Comparison of ENCODE assay signal across 14 cellular contexts in genomic region chr4:48602222-48602621, GRCh38.
DNase-seq lines count a peak whose midpoint lies in the region; ATAC-seq and TF ChIP-seq lines count a peak whose summit lies in the region.
"Had no signal": no experiment of that assay in that cellular context is flagged by ENCODE, and none has a peak within 500 bp of the region (broad histone marks: within the 10 kb centered on the region; RNA-seq: fewer than 3 reads in every experiment).

No MANE protein-coding gene starts in this region.

- in situ Hi-C loops in IMR-90 (cut with MboI; ENCODE audit: low sequenced_read_pairs), result no loop called here
- in situ Hi-C loops in astrocyte of the cerebellum (cut with HindIII; ENCODE audit: low sequenced_read_pairs), result no loop called here

- no peak overlapping the region for H2BK15ac ChIP-seq in IMR-90 (ENCODE audit: low read depth, low read length)

- no peak overlapping the region for H3K4ac ChIP-seq in IMR-90 (ENCODE audit: low read depth, low read length)

- no peak overlapping the region for H3K23ac ChIP-seq in IMR-90 (ENCODE audit: low read depth, low read length)

- no peaks in the 10 kb centered on the region for H3K9me3 ChIP-seq in IMR-90 (ENCODE audit: control insufficient read depth, insufficient read depth, low read length)
- H3K9me3 ChIP-seq: heart left ventricle, right atrium auricular region, upper lobe of right lung had no signal

- H2BK5ac ChIP-seq in IMR-90 (ENCODE audit: low read depth, low read length, poor library complexity, severe bottlenecking), result no peak overlapping the region

- BruUV-seq in IMR-90 (replicated peaks; lab: Mats Ljungman, UMichigan), result no TSS peak

- no peak overlapping the region for H2BK20ac ChIP-seq in IMR-90 (ENCODE audit: low read depth, low read length)

- no peak overlapping the region for H3K14ac ChIP-seq in IMR-90 (replicated peaks; ENCODE audit: low read depth, low read length)

- H3K9ac ChIP-seq in IMR-90 (ENCODE audit: low read depth, low read length), result no peak overlapping the region

- H3K79me1 ChIP-seq in IMR-90 (ENCODE audit: low read depth in 1 of 2, low read length in 2 of 2), result peaks cover 4 to 5% of the 10 kb centered on the region in 2 experiments; a peak in 2 of 4 replicates

- H2AK5ac ChIP-seq in IMR-90 (ENCODE audit: low read depth, low read length), result no peak overlapping the region

- no peaks in the 10 kb centered on the region for H3K9me1 ChIP-seq in IMR-90 (ENCODE audit: insufficient read depth, low read length)

- intact Hi-C loops in IMR-90 (cut with micrococcal nuclease), result loop anchor here (5.0 kb wide), 2 partner anchors 50 to 175 kb away; no protein-coding TSS in a partner anchor

- no peak overlapping the region for H3K4me3 ChIP-seq in IMR-90 (ENCODE audit: insufficient read depth, low read depth, low read length)
- H3K4me3 ChIP-seq in astrocyte of the cerebellum (ENCODE audit: low read depth, low read length), result no peak overlapping the region
- H3K4me3 ChIP-seq: heart left ventricle, right atrium auricular region, upper lobe of right lung had no signal

- no peak overlapping the region for H4K5ac ChIP-seq in IMR-90 (ENCODE audit: low read depth, low read length)

- H3K36me3 ChIP-seq in IMR-90 (ENCODE audit: control insufficient read depth, insufficient read depth, low read length), result no peaks in the 10 kb centered on the region
- H3K36me3 ChIP-seq: right atrium auricular region, upper lobe of right lung had no signal

- CTCF ChIA-PET in IMR-90 (lab: Yijun Ruan, JAX), result no interaction called here

- H2AK9ac ChIP-seq in IMR-90 (replicated peaks; ENCODE audit: low read depth, low read length, poor library complexity), result no peak overlapping the region

- no CpG with 5 or more reads among the region's 3 CpGs for WGBS in IMR-90 (ENCODE audit: extremely low coverage in 2 of 2, insufficient read length in 1 of 2), 2 experiments

- H4K91ac ChIP-seq in IMR-90 (ENCODE audit: insufficient read depth, low read depth, low read length), result no peak overlapping the region

- no peak overlapping the region for H2BK120ac ChIP-seq in IMR-90 (ENCODE audit: low read depth, low read length)

- H3K18ac ChIP-seq in IMR-90 (ENCODE audit: low read depth, low read length), result no peak overlapping the region

- H3K27ac ChIP-seq in IMR-90 (ENCODE audit: insufficient read depth, low read length), result no peak overlapping the region
- H3K27ac ChIP-seq: heart left ventricle, right atrium auricular region, upper lobe of right lung had no signal

- no peak for TF ChIP-seq POLR2A in IMR-90 (IDR thresholded peaks at IDR 0.05; ENCODE audit: low read depth, low read length)

- no peaks in the 10 kb centered on the region for H3K27me3 ChIP-seq in IMR-90 (ENCODE audit: control insufficient read depth, insufficient read depth, low read length)
- H3K27me3 ChIP-seq: heart left ventricle, right atrium auricular region, upper lobe of right lung had no signal

- TF ChIP-seq RAD21 in IMR-90 (IDR thresholded peaks at IDR 0.05; ENCODE audit: low read length), result no peak

- H3K4me1 ChIP-seq in IMR-90 (ENCODE audit: control insufficient read depth, insufficient read depth, low read length), result peaks cover 1% of the 10 kb centered on the region; the same call in 1 of the 2 replicates
- H3K4me1 ChIP-seq: right atrium auricular region had no signal

- POLR2A ChIA-PET in IMR-90 (lab: Charles Lee; ENCODE audit: unreplicated experiment), result no interaction called here

- H2AFZ ChIP-seq in IMR-90 (replicated peaks; ENCODE audit: low read length, poor library complexity), result no peak overlapping the region

- ATAC-seq in IMR-90 (ENCODE audit: low read depth), result peak; percentile 63
- ATAC-seq in GM21619 (IDR thresholded peaks at IDR 0.05; ENCODE audit: unreplicated experiment), result no peak
- ATAC-seq in GM18858 (IDR thresholded peaks at IDR 0.05; ENCODE audit: unreplicated experiment), result no peak
- ATAC-seq: heart left ventricle had no signal

- DNase-seq in AG08396 (ENCODE audit: low spot score) (peak; percentile 37), IMR-90 (peak; percentile 75), astrocyte of the cerebellum (ENCODE audit: low read depth) (peak; percentile 26), kidney glomerular epithelial cell (lab: John Stamatoyannopoulos, UW) (peak; percentile 51), T-helper 1 cell (no peak), NCI-H1694 (lab: John Stamatoyannopoulos, UW) (no peak)
- DNase-seq: activated CD4-positive, alpha-beta memory T cell treated with anti-CD3 and anti-CD28 coated beads, Interleukin-2, amount 10 ng/mL, durations not matched to agents 7 days and 5 days; activated naive CD4-positive, alpha-beta T cell treated with anti-CD3 and anti-CD28 coated beads for 36 hours; heart left ventricle; NK-92 treated with Interleukin-12 subunit alpha and Interleukin-12 subunit beta, amount 100 ng/mL, for 24 hours; upper lobe of right lung had no signal

- H4K20me1 ChIP-seq in IMR-90 (ENCODE audit: insufficient read depth, low read length), result no peaks in the 10 kb centered on the region

- H3K56ac ChIP-seq in IMR-90 (ENCODE audit: extremely low read depth, insufficient read depth, low read length), result no peak overlapping the region

- TF ChIP-seq CTCF in IMR-90 (conservative IDR thresholded peaks at IDR 0.05; ENCODE audit: low read depth, low read length) (no peak), astrocyte of the cerebellum (IDR thresholded peaks at IDR 0.05; ENCODE audit: low read depth, low read length, missing control alignments) (no peak)

- H3K4me2 ChIP-seq in IMR-90 (ENCODE audit: low read depth, low read length), result peak overlapping the region; percentile 13; the same call in 1 of the 2 replicates

- no peak overlapping the region for H4K8ac ChIP-seq in IMR-90 (ENCODE audit: low read depth in 2 of 2, low read length in 2 of 2)

- dilution Hi-C loops in IMR-90 (cut with HindIII; ENCODE audit: low sequenced_read_pairs, unreplicated experiment), result no loop called here

TF ChIP-seq in IMR-90, 13 proteins besides CTCF, POLR2A, EP300 and RAD21:
- TF ChIP-seq SMC3 (IDR thresholded peaks at IDR 0.05; ENCODE audit: low read depth, low read length) (no peak), MAZ (IDR thresholded peaks at IDR 0.05; ENCODE audit: borderline replicate concordance, low read depth, low read length) (no peak), MXI1 (IDR thresholded peaks at IDR 0.05; ENCODE audit: borderline replicate concordance, low read depth, low read length) (no peak), MAFK (IDR thresholded peaks at IDR 0.05; ENCODE audit: low read depth, low read length) (no peak), ELK1 (IDR thresholded peaks at IDR 0.05; ENCODE audit: borderline replicate concordance, low read depth, low read length) (no peak), NFE2L2 (IDR thresholded peaks at IDR 0.05; ENCODE audit: low read depth, low read length) (no peak), CHD1 (IDR thresholded peaks at IDR 0.05; ENCODE audit: low read depth, low read length) (no peak), BHLHE40 (IDR thresholded peaks at IDR 0.05; ENCODE audit: low read depth, low read length) (no peak), FOS (IDR thresholded peaks at IDR 0.05; ENCODE audit: low read depth, low read length) (no peak), RCOR1 (IDR thresholded peaks at IDR 0.05; ENCODE audit: insufficient replicate concordance, low read length) (no peak), RFX5 (IDR thresholded peaks at IDR 0.05; ENCODE audit: low read depth, low read length) (no peak), CEBPB (IDR thresholded peaks at IDR 0.05; ENCODE audit: low read depth, low read length) (no peak)
- TF ChIP-seq, protein P1, sequence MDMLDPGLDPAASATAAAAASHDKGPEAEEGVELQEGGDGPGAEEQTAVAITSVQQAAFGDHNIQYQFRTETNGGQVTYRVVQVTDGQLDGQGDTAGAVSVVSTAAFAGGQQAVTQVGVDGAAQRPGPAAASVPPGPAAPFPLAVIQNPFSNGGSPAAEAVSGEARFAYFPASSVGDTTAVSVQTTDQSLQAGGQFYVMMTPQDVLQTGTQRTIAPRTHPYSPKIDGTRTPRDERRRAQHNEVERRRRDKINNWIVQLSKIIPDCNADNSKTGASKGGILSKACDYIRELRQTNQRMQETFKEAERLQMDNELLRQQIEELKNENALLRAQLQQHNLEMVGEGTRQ (IDR thresholded peaks at IDR 0.05; ENCODE audit: low read depth, low read length), result no peak

Comparison
In these comparisons a context has a peak if more than half of its experiments do, and no peak if none do; other contexts are left out.
1. DNase-seq: peak in AG08396 (single experiment), IMR-90 (single experiment), astrocyte of the cerebellum (single experiment) and kidney glomerular epithelial cell (single experiment); none in T-helper 1 cell (0 of 5) and NCI-H1694 (single experiment).